Comparison of ENCODE assay signal across 16 cellular contexts in genomic region chr6:87723727-87724078, GRCh38. TPM values are rescaled to one million over a fixed set of nuclear protein-coding genes. Genes with fewer than 3 reads are reported as not detected.
DNase-seq lines count a peak whose midpoint lies in the region; ATAC-seq and TF ChIP-seq lines count a peak whose summit lies in the region.
"Had no signal": no experiment of that assay in that cellular context is flagged by ENCODE, and none has a peak within 500 bp of the region (broad histone marks: within the 10 kb centered on the region; RNA-seq: fewer than 3 reads in every experiment).

No MANE protein-coding gene starts in this region.

- 86% methylated on average over 4 of the region's 4 CpGs for WGBS in liver

- no peak for ATAC-seq in natural killer cell treated with Interleukin-12 subunit alpha and Interleukin-12 subunit beta and Interleukin-15 and Interleukin-18, amount 100 ng/mL, for 72 hours
- ATAC-seq in natural killer cell, result no peak
- ATAC-seq in HG02588 (IDR thresholded peaks at IDR 0.05; ENCODE audit: unreplicated experiment), result no peak

- no peak for TF ChIP-seq RAD21 in liver (IDR thresholded peaks at IDR 0.05)

- peak overlapping the region; percentile 7 for H3K4me3 ChIP-seq in adipocyte (ENCODE audit: low read length)
- H3K4me3 ChIP-seq in liver (ENCODE audit: low read depth in 1 of 3, low read length in 3 of 3), result no peak overlapping the region
- H3K4me3 ChIP-seq: colonic mucosa, ovary had no signal

- no peaks in the 10 kb centered on the region for H3K36me3 ChIP-seq in adipocyte (ENCODE audit: control insufficient read depth, insufficient read depth, low read length, severe bottlenecking)
- no peaks in the 10 kb centered on the region for H3K36me3 ChIP-seq in liver (ENCODE audit: control insufficient read depth in 4 of 4, insufficient read depth in 3 of 4, low read depth in 1 of 4, low read length in 3 of 4)
- H3K36me3 ChIP-seq: colonic mucosa, ovary had no signal

- TF ChIP-seq CTCF in natural killer cell (IDR thresholded peaks at IDR 0.05) (no peak), liver (IDR thresholded peaks at IDR 0.05; ENCODE audit: low read depth, low read length, missing input control) (no peak), type B pancreatic cell (conservative IDR thresholded peaks at IDR 0.05) (no peak)

- no peaks in the 10 kb centered on the region for H3K27me3 Mint-ChIP-seq in natural killer cell treated with Interleukin-12 subunit alpha and Interleukin-12 subunit beta and Interleukin-15 and Interleukin-18, amount 100 ng/mL, for 72 hours
- H3K27me3 Mint-ChIP-seq in natural killer cell (ENCODE audit: low read depth in 2 of 2), result peaks cover 0 to 2% of the 10 kb centered on the region in 2 donors
- no peaks in the 10 kb centered on the region for H3K27me3 Mint-ChIP-seq in type B pancreatic cell
- H3K27me3 Mint-ChIP-seq: memory B cell had no signal

- H3K9me3 ChIP-seq in adipocyte (ENCODE audit: control insufficient read depth, low read length) (no peaks in the 10 kb centered on the region), liver (ENCODE audit: control insufficient read depth in 4 of 4, low read length in 3 of 4) (no peaks in the 10 kb centered on the region)
- H3K9me3 ChIP-seq: colonic mucosa, ovary had no signal

- H3K4me1 ChIP-seq in adipocyte (ENCODE audit: control insufficient read depth, insufficient read depth, low read length) (peaks cover 34% of the 10 kb centered on the region), liver (ENCODE audit: control insufficient read depth in 4 of 4, insufficient read depth in 4 of 4, low read length in 3 of 4) (peaks cover 3 to 14% (median 8%) of the 10 kb centered on the region in 4 donors)
- H3K4me1 ChIP-seq: colonic mucosa had no signal

- no peaks in the 10 kb centered on the region for H3K9me3 Mint-ChIP-seq in natural killer cell treated with Interleukin-12 subunit alpha and Interleukin-12 subunit beta and Interleukin-15 and Interleukin-18, amount 100 ng/mL, for 72 hours
- H3K9me3 Mint-ChIP-seq in natural killer cell, result no peaks in the 10 kb centered on the region
- H3K9me3 Mint-ChIP-seq in type B pancreatic cell, result no peaks in the 10 kb centered on the region
- H3K9me3 Mint-ChIP-seq: activated T-cell treated with anti-CD3 and anti-CD28 coated beads, Interleukin-2, amount 50 U/mL, for 4 hours; memory B cell had no signal

- no peaks in the 10 kb centered on the region for H3K36me3 Mint-ChIP-seq in natural killer cell treated with Interleukin-12 subunit alpha and Interleukin-12 subunit beta and Interleukin-15 and Interleukin-18, amount 100 ng/mL, for 72 hours
- H3K36me3 Mint-ChIP-seq in natural killer cell (no peaks in the 10 kb centered on the region), type B pancreatic cell (no peaks in the 10 kb centered on the region)
- H3K36me3 Mint-ChIP-seq: memory B cell had no signal

- intact Hi-C loops in natural killer cell (cut with micrococcal nuclease), result no loop called here

- H3K27ac ChIP-seq in liver (ENCODE audit: low read depth in 1 of 2, low read length in 2 of 2), result peak overlapping the region; percentile 27 to 87
- H3K27ac ChIP-seq: colonic mucosa, ovary had no signal

- H3K4me1 Mint-ChIP-seq in natural killer cell treated with Interleukin-12 subunit alpha and Interleukin-12 subunit beta and Interleukin-15 and Interleukin-18, amount 100 ng/mL, for 72 hours (ENCODE audit: low read depth in 2 of 2), result peaks cover 24 to 44% of the 10 kb centered on the region in 2 donors
- H3K4me1 Mint-ChIP-seq in natural killer cell (peaks cover 26 to 27% of the 10 kb centered on the region in 2 donors), type B pancreatic cell (ENCODE audit: unreplicated experiment) (peaks cover 18% of the 10 kb centered on the region)

- peak overlapping the region; percentile 79 for H3K4me3 Mint-ChIP-seq in natural killer cell treated with Interleukin-12 subunit alpha and Interleukin-12 subunit beta and Interleukin-15 and Interleukin-18, amount 100 ng/mL, for 72 hours
- H3K4me3 Mint-ChIP-seq in natural killer cell, result no peak overlapping the region
- H3K4me3 Mint-ChIP-seq in type B pancreatic cell, result no peak overlapping the region
- H3K4me3 Mint-ChIP-seq: activated CD4-positive, alpha-beta T cell treated with anti-CD3 and anti-CD28 coated beads for 36 hours; memory B cell had no signal

- H3K9ac ChIP-seq in adipocyte (ENCODE audit: low read length) (peak overlapping the region; percentile 30), liver (ENCODE audit: low read depth in 1 of 2, low read length in 2 of 2) (no peak overlapping the region)

- peak overlapping the region in 1 of 2 donors; percentile 74 for H3K27ac Mint-ChIP-seq in natural killer cell treated with Interleukin-12 subunit alpha and Interleukin-12 subunit beta and Interleukin-15 and Interleukin-18, amount 100 ng/mL, for 72 hours
- H3K27ac Mint-ChIP-seq in natural killer cell (no peak overlapping the region), type B pancreatic cell (peak overlapping the region; percentile 2)
- H3K27ac Mint-ChIP-seq: activated CD4-positive, alpha-beta T cell treated with anti-CD3 and anti-CD28 coated beads for 36 hours; memory B cell had no signal

- DNase-seq in natural killer cell treated with Interleukin-12 subunit alpha and Interleukin-12 subunit beta and Interleukin-15 and Interleukin-18, amount 100 ng/mL, for 72 hours (ENCODE audit: low spot score), result no peak
- no peak for DNase-seq in natural killer cell
- no peak for DNase-seq in adipocyte (ENCODE audit: low read depth)
- DNase-seq in type B pancreatic cell (ENCODE audit: extremely low spot score, unreplicated experiment), result no peak
- DNase-seq in activated CD4-positive, alpha-beta T cell treated with anti-CD3 and anti-CD28 coated beads, Interleukin-2, amount 50 U/mL, for 48 hours, result no peak
- DNase-seq in GM03348 (ENCODE audit: low spot score), result no peak
- DNase-seq: activated T-cell treated with anti-CD3 and anti-CD28 coated beads, Interleukin-2, amount 50 U/mL, for 4 hours; NCI-H1694 treated with DMSO at 0.1 percent for 48 hours; NCI-H510A treated with DMSO at 0.1 percent for 48 hours; stimulated activated CD4-positive, alpha-beta T cell treated with anti-CD3 and anti-CD28 coated beads, Interleukin-12 subunit alpha, Interleukin-12 subunit beta, amount 100 ng/mL, for 4 hours had no signal

- H3K27me3 ChIP-seq in adipocyte (replicated peaks; ENCODE audit: control insufficient read depth, insufficient read depth, low read length), result no peaks in the 10 kb centered on the region
- H3K27me3 ChIP-seq in liver (ENCODE audit: control insufficient read depth in 4 of 4, insufficient read depth in 4 of 4, low read length in 3 of 4), result no peaks in the 10 kb centered on the region
- H3K27me3 ChIP-seq: colonic mucosa, ovary had no signal

TF ChIP-seq in liver, 16 proteins besides CTCF, POLR2A, EP300 and RAD21 (continues in another document):
- no peak for TF ChIP-seq NR2F2 (IDR thresholded peaks at IDR 0.05)
- no peak for TF ChIP-seq YY1 (IDR thresholded peaks at IDR 0.05)
- no peak for TF ChIP-seq HNF4A (conservative IDR thresholded peaks at IDR 0.05)
- TF ChIP-seq SP1 (IDR thresholded peaks at IDR 0.05), result no peak
- TF ChIP-seq TAF1 (conservative IDR thresholded peaks at IDR 0.05), result no peak
- TF ChIP-seq REST (IDR thresholded peaks at IDR 0.05), result no peak
- no peak for TF ChIP-seq ZBTB33 (IDR thresholded peaks at IDR 0.05)
- TF ChIP-seq FOXA1 (IDR thresholded peaks at IDR 0.05), result no peak
- TF ChIP-seq FOXA2 (IDR thresholded peaks at IDR 0.05), result no peak

RNA-seq across cellular contexts. Expression of gene AKIRIN2, which starts 21.7 kb away (rescaled TPM):
- 100 to 1,000 TPM in 1 of 2 donors, 10 to 100 TPM in 1; 78.3 to 101 TPM for total RNA-seq in natural killer cell treated with Interleukin-12 subunit alpha and Interleukin-12 subunit beta and Interleukin-15 and Interleukin-18, amount 100 ng/mL, for 72 hours
- 100 to 1,000 TPM; 102 to 156 (median 108) TPM for total RNA-seq in natural killer cell
- total RNA-seq in liver, result 10 to 100 TPM; 12.2 to 18.8 TPM
- 10 to 100 TPM; 11.0 to 16.6 TPM for polyA plus RNA-seq in liver
- total RNA-seq in type B pancreatic cell (ENCODE audit: low replicate concordance), result 57.2 and 61.7 TPM in 2 replicates
